17 cellular contexts compared by ENCODE assay signal in genomic region chr11:85945788-85946187, GRCh38.
A peak's percentile ranks its signal among the peaks of the same experiment; 100 is the strongest.
DNase-seq lines count a peak whose midpoint lies in the region; ATAC-seq, FAIRE-seq and TF ChIP-seq lines count a peak whose summit lies in the region.
"Had no signal": no experiment of that assay in that cellular context is flagged by ENCODE, and none has a peak within 500 bp of the region (broad histone marks: within the 10 kb centered on the region; RNA-seq: fewer than 3 reads in every experiment).

No MANE protein-coding gene starts in this region.

- H3K27ac Mint-ChIP-seq in activated CD8-positive, alpha-beta memory T cell treated with anti-CD3 and anti-CD28 coated beads, Interleukin-2, amount 10 ng/mL, durations not matched to agents 7 days and 5 days: peak overlapping the region; percentile 26
- peak overlapping the region; percentile 43 for H3K27ac Mint-ChIP-seq in activated T-helper 17 cell treated with anti-CD3 and anti-CD28 coated beads, Interleukin-2, amount 50 U/mL, for 72 hours
- peak overlapping the region; percentile 93 to 98 for H3K27ac Mint-ChIP-seq in natural killer cell treated with Interleukin-12 subunit alpha and Interleukin-12 subunit beta and Interleukin-15 and Interleukin-18, amount 100 ng/mL, for 72 hours
- H3K27ac Mint-ChIP-seq: activated B cell treated with CpG ODN at 0.5 μM for 24 hours; CD4-positive, alpha-beta memory T cell had no signal

- TF ChIP-seq POLR2A in GM12892 (IDR thresholded peaks at IDR 0.05; ENCODE audit: low read depth, low read length): no peak

- no peak for DNase-seq in activated CD8-positive, alpha-beta memory T cell treated with anti-CD3 and anti-CD28 coated beads, Interleukin-2, amount 10 ng/mL, durations not matched to agents 7 days and 5 days
- no peak for DNase-seq in activated CD8-positive, alpha-beta memory T cell treated with anti-CD3 and anti-CD28 coated beads, Interleukin-2, amount 50 U/mL, for 48 hours
- DNase-seq in GM12892 (ENCODE audit: insufficient read length): no peak
- DNase-seq in natural killer cell treated with Interleukin-12 subunit alpha and Interleukin-12 subunit beta and Interleukin-15 and Interleukin-18, amount 100 ng/mL, for 72 hours (ENCODE audit: low spot score): peak; percentile 68
- no peak for DNase-seq in NCI-H2107 treated with DMSO at 0.1 percent for 48 hours (lab: John Stamatoyannopoulos, UW; ENCODE audit: unreplicated experiment)
- no peak for DNase-seq in HCEC 1CT
- DNase-seq: activated B cell treated with CpG ODN at 0.5 μM for 24 hours; adrenal gland; CD4-positive, alpha-beta memory T cell; left lung; NCI-H510A treated with DMSO at 0.1 percent for 48 hours; occipital lobe; right cardiac atrium; uterus had no signal

- CTCF ChIA-PET in activated CD8-positive, alpha-beta memory T cell treated with anti-CD3 and anti-CD28 coated beads, Interleukin-2, amount 10 ng/mL, durations not matched to agents 7 days and 5 days (lab: Charles Lee): interaction anchor here (1.2 kb wide), 1 partner anchor 11 kb away, joined by 4 read pairs; no protein-coding TSS in a partner anchor

- H3K27me3 Mint-ChIP-seq in activated CD8-positive, alpha-beta memory T cell treated with anti-CD3 and anti-CD28 coated beads, Interleukin-2, amount 10 ng/mL, durations not matched to agents 7 days and 5 days: no peaks in the 10 kb centered on the region
- no peaks in the 10 kb centered on the region for H3K27me3 Mint-ChIP-seq in activated T-helper 17 cell treated with anti-CD3 and anti-CD28 coated beads, Interleukin-2, amount 50 U/mL, for 72 hours
- no peaks in the 10 kb centered on the region for H3K27me3 Mint-ChIP-seq in natural killer cell treated with Interleukin-12 subunit alpha and Interleukin-12 subunit beta and Interleukin-15 and Interleukin-18, amount 100 ng/mL, for 72 hours
- H3K27me3 Mint-ChIP-seq: activated B cell treated with CpG ODN at 0.5 μM for 24 hours; CD4-positive, alpha-beta memory T cell; IgD-negative memory B cell had no signal

- ATAC-seq in activated CD8-positive, alpha-beta memory T cell treated with anti-CD3 and anti-CD28 coated beads, Interleukin-2, amount 10 ng/mL, durations not matched to agents 7 days and 5 days: no peak
- no peak for ATAC-seq in activated T-helper 17 cell treated with anti-CD3 and anti-CD28 coated beads, Interleukin-2, amount 50 U/mL, for 72 hours (replicated peaks)
- peak; percentile 37 to 39 for ATAC-seq in natural killer cell treated with Interleukin-12 subunit alpha and Interleukin-12 subunit beta and Interleukin-15 and Interleukin-18, amount 100 ng/mL, for 72 hours
- ATAC-seq in HG03565 (IDR thresholded peaks at IDR 0.05; ENCODE audit: unreplicated experiment): no peak
- ATAC-seq: left lung, right cardiac atrium had no signal

- no peak overlapping the region for H3K4me3 Mint-ChIP-seq in activated CD8-positive, alpha-beta memory T cell treated with anti-CD3 and anti-CD28 coated beads, Interleukin-2, amount 10 ng/mL, durations not matched to agents 7 days and 5 days
- H3K4me3 Mint-ChIP-seq in activated T-helper 17 cell treated with anti-CD3 and anti-CD28 coated beads, Interleukin-2, amount 50 U/mL, for 72 hours: no peak overlapping the region
- H3K4me3 Mint-ChIP-seq in natural killer cell treated with Interleukin-12 subunit alpha and Interleukin-12 subunit beta and Interleukin-15 and Interleukin-18, amount 100 ng/mL, for 72 hours: peak overlapping the region; percentile 60
- H3K4me3 Mint-ChIP-seq: activated B cell treated with CpG ODN at 0.5 μM for 24 hours; CD4-positive, alpha-beta memory T cell; IgD-negative memory B cell had no signal

- H3K9me3 Mint-ChIP-seq in activated CD8-positive, alpha-beta memory T cell treated with anti-CD3 and anti-CD28 coated beads, Interleukin-2, amount 10 ng/mL, durations not matched to agents 7 days and 5 days (ENCODE audit: low read depth): peaks cover 13% of the 10 kb centered on the region
- H3K9me3 Mint-ChIP-seq in activated T-helper 17 cell treated with anti-CD3 and anti-CD28 coated beads, Interleukin-2, amount 50 U/mL, for 72 hours: peaks cover 11% of the 10 kb centered on the region
- peaks cover 6% of the 10 kb centered on the region for H3K9me3 Mint-ChIP-seq in natural killer cell treated with Interleukin-12 subunit alpha and Interleukin-12 subunit beta and Interleukin-15 and Interleukin-18, amount 100 ng/mL, for 72 hours

- peaks cover 15% of the 10 kb centered on the region for H3K36me3 Mint-ChIP-seq in activated CD8-positive, alpha-beta memory T cell treated with anti-CD3 and anti-CD28 coated beads, Interleukin-2, amount 10 ng/mL, durations not matched to agents 7 days and 5 days
- no peaks in the 10 kb centered on the region for H3K36me3 Mint-ChIP-seq in activated T-helper 17 cell treated with anti-CD3 and anti-CD28 coated beads, Interleukin-2, amount 50 U/mL, for 72 hours (ENCODE audit: low read depth)
- H3K36me3 Mint-ChIP-seq in natural killer cell treated with Interleukin-12 subunit alpha and Interleukin-12 subunit beta and Interleukin-15 and Interleukin-18, amount 100 ng/mL, for 72 hours: peaks cover 5% of the 10 kb centered on the region
- H3K36me3 Mint-ChIP-seq: CD4-positive, alpha-beta memory T cell; IgD-negative memory B cell had no signal

- FAIRE-seq in GM12892 (lab: Jason Lieb, UNC): peak; percentile 56

- peaks cover 45% of the 10 kb centered on the region for H3K4me1 Mint-ChIP-seq in activated CD8-positive, alpha-beta memory T cell treated with anti-CD3 and anti-CD28 coated beads, Interleukin-2, amount 10 ng/mL, durations not matched to agents 7 days and 5 days
- H3K4me1 Mint-ChIP-seq in activated T-helper 17 cell treated with anti-CD3 and anti-CD28 coated beads, Interleukin-2, amount 50 U/mL, for 72 hours: peaks cover 23% of the 10 kb centered on the region
- peaks cover 40 to 44% of the 10 kb centered on the region in 2 donors for H3K4me1 Mint-ChIP-seq in natural killer cell treated with Interleukin-12 subunit alpha and Interleukin-12 subunit beta and Interleukin-15 and Interleukin-18, amount 100 ng/mL, for 72 hours (ENCODE audit: low read depth in 2 of 2)
- H3K4me1 Mint-ChIP-seq: activated B cell treated with CpG ODN at 0.5 μM for 24 hours had no signal

Comparison
In these comparisons a context has a peak if more than half of its experiments do, and no peak if none do; other contexts are left out.
1. ATAC-seq: peak in natural killer cell treated with Interleukin-12 subunit alpha and Interleukin-12 subunit beta and Interleukin-15 and Interleukin-18, amount 100 ng/mL, for 72 hours (2 of 2); none in activated CD8-positive, alpha-beta memory T cell treated with anti-CD3 and anti-CD28 coated beads, Interleukin-2, amount 10 ng/mL, durations not matched to agents 7 days and 5 days (single experiment), activated T-helper 17 cell treated with anti-CD3 and anti-CD28 coated beads, Interleukin-2, amount 50 U/mL, for 72 hours (single experiment) and HG03565 (single experiment).
2. H3K27ac Mint-ChIP-seq: peak in every context shown above with its lines; median percentile 96 in natural killer cell treated with Interleukin-12 subunit alpha and Interleukin-12 subunit beta and Interleukin-15 and Interleukin-18, amount 100 ng/mL, for 72 hours; 43 in activated T-helper 17 cell treated with anti-CD3 and anti-CD28 coated beads, Interleukin-2, amount 50 U/mL, for 72 hours; 26 in activated CD8-positive, alpha-beta memory T cell treated with anti-CD3 and anti-CD28 coated beads, Interleukin-2, amount 10 ng/mL, durations not matched to agents 7 days and 5 days.